In the genomic region with DNA sequence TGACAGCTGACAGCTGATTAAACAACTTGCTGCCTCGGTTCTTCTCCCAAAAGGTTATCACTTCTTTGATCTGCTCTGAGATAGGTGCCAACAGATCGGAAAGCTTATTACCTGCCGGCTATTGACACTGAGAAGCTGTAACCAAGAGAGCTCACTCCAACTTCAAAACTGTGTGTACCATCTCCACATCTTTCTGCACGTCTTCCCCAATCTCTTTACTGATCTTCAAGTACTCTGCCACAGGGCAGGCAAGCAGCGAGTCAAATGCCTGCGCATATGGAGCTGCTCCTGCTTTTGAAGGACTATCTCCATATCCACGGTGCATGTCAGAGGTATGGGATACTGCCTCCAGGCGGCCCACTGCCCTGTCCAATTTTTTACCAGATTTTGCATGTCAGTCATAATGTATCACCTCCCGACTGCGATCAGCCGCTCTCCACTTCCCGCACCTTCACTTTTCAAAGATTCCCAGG, we compare ENCODE assay signal across 8 cellular contexts. TPM values are rescaled to one million over a fixed set of nuclear protein-coding genes. Genes with fewer than 3 reads are reported as not detected.
DNase-seq lines count a peak whose midpoint lies in the region; ATAC-seq and TF ChIP-seq lines count a peak whose summit lies in the region.

No MANE protein-coding gene starts in this region.

- intact Hi-C loops in Right ventricle myocardium superior (cut with DNase I) (no loop called here), spleen (cut with DNase I; ENCODE audit: low total_unique reads) (no loop called here)

- H3K27me3 Mint-ChIP-seq in activated naive CD4-positive, alpha-beta T cell treated with anti-CD3 and anti-CD28 coated beads, Interleukin-2, amount 50 U/mL, for 24 hours: no peaks in the 10 kb centered on the region

- H3K9me3 ChIP-seq in spleen: peaks cover 0 to 2% (median 0%) of the 10 kb centered on the region in 8 donors

- no peaks in the 10 kb centered on the region for H3K27me3 ChIP-seq in spleen (replicated peaks in 1 of 7)

- no peaks in the 10 kb centered on the region for H3K9me3 Mint-ChIP-seq in activated naive CD4-positive, alpha-beta T cell treated with anti-CD3 and anti-CD28 coated beads, Interleukin-2, amount 50 U/mL, for 24 hours

- peaks cover 22% of the 10 kb centered on the region for H3K36me3 Mint-ChIP-seq in activated naive CD4-positive, alpha-beta T cell treated with anti-CD3 and anti-CD28 coated beads, Interleukin-2, amount 50 U/mL, for 24 hours

- H3K27ac Mint-ChIP-seq in activated naive CD4-positive, alpha-beta T cell treated with anti-CD3 and anti-CD28 coated beads, Interleukin-2, amount 50 U/mL, for 24 hours: peak overlapping the region; percentile 93

- POLR2A ChIA-PET in RWPE1 (lab: Yijun Ruan, JAX; ENCODE audit: low non-redundant PET): no interaction called here

- TF ChIP-seq CTCF in RWPE1 (conservative IDR thresholded peaks at IDR 0.05; ENCODE audit: low read depth): no peak
- no peak for TF ChIP-seq CTCF in spleen (IDR thresholded peaks at IDR 0.05 in 8 of 11, conservative IDR thresholded peaks at IDR 0.05 in 3 of 11)

- H3K36me3 ChIP-seq in spleen: peaks cover 0 to 29% (median 12%) of the 10 kb centered on the region in 6 donors

- DNase-seq in activated naive CD4-positive, alpha-beta T cell (lab: John Stamatoyannopoulos, UW): no peak
- DNase-seq in RWPE1 (ENCODE audit: low spot score): no peak
- DNase-seq in Right ventricle myocardium superior: no peak
- DNase-seq in spleen: no peak
- DNase-seq in NCI-H1930 (lab: John Stamatoyannopoulos, UW): no peak
- DNase-seq in NCI-H226: no peak
- no peak for DNase-seq in HCEC 1CT

- H3K4me3 ChIP-seq in spleen: peak overlapping the region in 7 of 8 donors; percentile 58 to 99 (median 91)

- H3K4me1 Mint-ChIP-seq in activated naive CD4-positive, alpha-beta T cell treated with anti-CD3 and anti-CD28 coated beads, Interleukin-2, amount 50 U/mL, for 24 hours: peaks cover 47% of the 10 kb centered on the region

- no peak for TF ChIP-seq POLR2A in spleen (IDR thresholded peaks at IDR 0.05)

- peak; percentile 45 for ATAC-seq in Right ventricle myocardium superior (ENCODE audit: poor library complexity)

- WGBS in spleen, 5 donors: 57 to 66% (median 63%) methylated on average over 12 of the region's 12 CpGs

- H3K4me1 ChIP-seq in spleen: peaks cover 0 to 28% (median 14%) of the 10 kb centered on the region in 6 donors

- H3K4me3 Mint-ChIP-seq in activated naive CD4-positive, alpha-beta T cell treated with anti-CD3 and anti-CD28 coated beads, Interleukin-2, amount 50 U/mL, for 24 hours: peak overlapping the region; percentile 89

- CTCF ChIA-PET in RWPE1 (lab: Yijun Ruan, JAX): no interaction called here

- H3K27ac ChIP-seq in RWPE1 (peak overlapping the region; percentile 60; the same call in 1 of the 2 replicates), spleen (peak overlapping the region in 5 of 8 donors; percentile 2 to 84 (median 79))

RNA-seq across cellular contexts. Expression of a gene that starts 0.4 kb away (rescaled TPM):
- 1.4 TPM for total RNA-seq in Right ventricle myocardium superior
- total RNA-seq in spleen: 1 to 10 TPM; 3.1 to 8.0 (median 5.3) TPM
- polyA plus RNA-seq in spleen: 1 to 10 TPM; 3.3 to 4.2 (median 3.5) TPM

RNA-seq across cellular contexts. Expression of a gene that starts 31.5 kb away (rescaled TPM):
- 2.0 TPM for total RNA-seq in Right ventricle myocardium superior
- total RNA-seq in spleen: 1 to 10 TPM; 1.8 to 4.4 (median 3.1) TPM
- polyA plus RNA-seq in spleen: 1 to 10 TPM; 2.0 to 2.5 (median 2.2) TPM

RNA-seq across cellular contexts. Expression of a gene that starts 42.8 kb away (rescaled TPM):
- total RNA-seq in Right ventricle myocardium superior (52.7 TPM), spleen (10 to 100 TPM; 26.3 to 42.4 (median 29.7) TPM)
- polyA plus RNA-seq in spleen: 10 to 100 TPM; 60.9 to 68.8 (median 63.6) TPM
